In the genomic region with DNA sequence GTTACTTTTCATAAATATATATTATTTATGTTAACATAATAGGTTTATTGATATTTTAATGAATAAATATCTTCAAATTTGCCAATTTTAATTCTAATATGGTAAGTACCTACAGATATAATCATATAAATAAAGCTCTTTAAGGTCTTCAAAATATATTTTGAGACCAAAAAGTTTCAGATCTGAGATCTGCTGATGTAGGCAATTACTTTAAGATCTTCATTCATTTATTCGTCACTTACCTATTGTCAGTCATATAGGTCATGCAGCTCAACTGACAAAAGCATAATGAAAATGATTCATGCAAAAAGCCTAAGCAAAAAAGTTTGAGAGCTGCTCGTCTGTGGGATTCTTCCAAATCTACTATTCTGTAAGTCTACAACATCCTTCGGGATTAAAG, we compare ENCODE assay signal across 18 cellular contexts.
A peak's percentile ranks its signal among the peaks of the same experiment; 100 is the strongest.
DNase-seq lines count a peak whose midpoint lies in the region; ATAC-seq, FAIRE-seq and TF ChIP-seq lines count a peak whose summit lies in the region.
"Had no signal": no experiment of that assay in that cellular context is flagged by ENCODE, and none has a peak within 500 bp of the region (broad histone marks: within the 10 kb centered on the region; RNA-seq: fewer than 3 reads in every experiment).

No MANE protein-coding gene starts in this region.

- peak overlapping the region; percentile 86; the same call in 1 of the 3 replicates for H3K4me2 ChIP-seq in A549

- no peaks in the 10 kb centered on the region for H3K9me3 Mint-ChIP-seq in activated T-helper 17 cell treated with anti-CD3 and anti-CD28 coated beads, Interleukin-2, amount 50 U/mL, for 72 hours
- H3K9me3 Mint-ChIP-seq: CD4-positive, alpha-beta memory T cell had no signal

- FAIRE-seq in A549 (lab: Jason Lieb, UNC) (no peak), frontal cortex (lab: Jason Lieb, UNC) (peak; percentile 13)
- FAIRE-seq: G401.6, GM12891 had no signal

- H3K4me3 Mint-ChIP-seq in activated T-helper 17 cell treated with anti-CD3 and anti-CD28 coated beads, Interleukin-2, amount 50 U/mL, for 72 hours: peak overlapping the region; percentile 85
- H3K4me3 Mint-ChIP-seq: H9 had no signal

- peaks cover 1% of the 10 kb centered on the region for H3K36me3 Mint-ChIP-seq in activated T-helper 17 cell treated with anti-CD3 and anti-CD28 coated beads, Interleukin-2, amount 50 U/mL, for 72 hours (ENCODE audit: low read depth)

- TF ChIP-seq EP300 in A549 (IDR thresholded peaks at IDR 0.05) (no peak), sigmoid colon (IDR thresholded peaks at IDR 0.05) (no peak)

- H3K4me3 ChIP-seq in A549: no peak overlapping the region
- no peak overlapping the region for H3K4me3 ChIP-seq in sigmoid colon

- TF ChIP-seq POLR2A in A549 (IDR thresholded peaks at IDR 0.05; ENCODE audit: low read length): no peak
- TF ChIP-seq POLR2A in sigmoid colon (IDR thresholded peaks at IDR 0.05): no peak

- POLR2A ChIA-PET in A549 (lab: Yijun Ruan, JAX): no interaction called here

- H3K27me3 ChIP-seq in sigmoid colon: no peaks in the 10 kb centered on the region
- H3K27me3 ChIP-seq: BE2C had no signal

- H3K27ac ChIP-seq in A549 (peak overlapping the region; percentile 88 to 96), sigmoid colon (peak overlapping the region in 3 of 4 donors; percentile 54 to 89 (median 87))
- H3K27ac ChIP-seq: C4-2B, HL-60 had no signal

- WGBS in A549 (ENCODE audit: missing lambda C conversion rate): 85% methylated on average over 3 of the region's 3 CpGs
- WGBS in sigmoid colon, 2 donors: 91 to 96% methylated on average over 3 of the region's 3 CpGs

- CTCF ChIA-PET in A549 (lab: Yijun Ruan, JAX): interaction anchor here (0.6 to 3.6 kb wide), 10 partner anchors 10 to 119 kb away, joined by 3 to 19 read pairs (median 3); no protein-coding TSS in a partner anchor

- no peak overlapping the region for H3K27ac Mint-ChIP-seq in activated T-helper 17 cell treated with anti-CD3 and anti-CD28 coated beads, Interleukin-2, amount 50 U/mL, for 72 hours
- H3K27ac Mint-ChIP-seq: H9 had no signal

- ATAC-seq in A549 (no peak), left colon (no peak)
- no peak for ATAC-seq in activated T-helper 17 cell treated with anti-CD3 and anti-CD28 coated beads, Interleukin-2, amount 50 U/mL, for 72 hours (replicated peaks)

- intact Hi-C loops in sigmoid colon (cut with DNase I) (loop anchor here (5.0 kb wide), 1 partner anchor 37 kb away; no protein-coding TSS in a partner anchor), left colon (cut with DNase I, micrococcal nuclease) (loop anchor here in 1 of 2 donors (10.0 kb wide), 1 partner anchor 50 kb away; no protein-coding TSS in a partner anchor)

- H3K4me1 ChIP-seq in A549 (peaks cover 98% of the 10 kb centered on the region), sigmoid colon (peaks cover 0 to 87% (median 75%) of the 10 kb centered on the region in 4 donors)

- DNase-seq in A549 (ENCODE audit: low read depth in 1 of 2, low spot score in 1 of 2) (no peak), frontal cortex (ENCODE audit: low spot score in 2 of 2) (no peak), sigmoid colon (no peak), left colon (no peak), NCI-H2171 treated with DMSO at 0.1 percent for 48 hours (lab: John Stamatoyannopoulos, UW) (no peak), NCI-H82 treated with DMSO at 0.1 percent for 48 hours (lab: John Stamatoyannopoulos, UW; ENCODE audit: unreplicated experiment) (no peak)
- DNase-seq: BE2C; CD4-positive, alpha-beta memory T cell; DMS79 treated with DMSO at 0.1 percent for 48 hours; EL; GOT3; H9; KG1 had no signal

- H3K36me3 ChIP-seq in sigmoid colon: peaks cover 0 to 11% (median 3%) of the 10 kb centered on the region in 4 donors

- H3K9me3 ChIP-seq in A549 (no peaks in the 10 kb centered on the region), sigmoid colon (no peaks in the 10 kb centered on the region)
- H3K9me3 ChIP-seq: BE2C had no signal

- TF ChIP-seq RAD21 in A549 (conservative IDR thresholded peaks at IDR 0.05 in 1 of 2, IDR thresholded peaks at IDR 0.05 in 1 of 2): no peak

- no peaks in the 10 kb centered on the region for H3K27me3 Mint-ChIP-seq in activated T-helper 17 cell treated with anti-CD3 and anti-CD28 coated beads, Interleukin-2, amount 50 U/mL, for 72 hours
- H3K27me3 Mint-ChIP-seq: CD4-positive, alpha-beta memory T cell had no signal

- no peak for TF ChIP-seq CTCF in A549 (IDR thresholded peaks at IDR 0.05)
- no peak for TF ChIP-seq CTCF in sigmoid colon (IDR thresholded peaks at IDR 0.05)

- H3K4me1 Mint-ChIP-seq in activated T-helper 17 cell treated with anti-CD3 and anti-CD28 coated beads, Interleukin-2, amount 50 U/mL, for 72 hours: peaks cover 49% of the 10 kb centered on the region

TF ChIP-seq in A549, 52 proteins besides CTCF, POLR2A, EP300 and RAD21:
- TF ChIP-seq MAFK (IDR thresholded peaks at IDR 0.05; ENCODE audit: partially characterized antibody) (peak; percentile 79), CBX8 (IDR thresholded peaks at IDR 0.05) (no peak)
